In genomic region chr1:7956218-7957032, GRCh38 we compare ENCODE assay signal across 1 cellular context.
A peak's percentile ranks its signal among the peaks of the same experiment; 100 is the strongest.
TF ChIP-seq lines count a peak whose summit lies in the region.

No MANE protein-coding gene starts in this region.

TF ChIP-seq in HepG2, 621 proteins besides CTCF, POLR2A, EP300 and RAD21 (continued from another document):
- TF ChIP-seq MAFK (conservative IDR thresholded peaks at IDR 0.05 in 1 of 2, IDR thresholded peaks at IDR 0.05 in 1 of 2; ENCODE audit: low read length in 2 of 2): peak; percentile 92 to 95
- no peak for TF ChIP-seq SMYD3 (CRISPR knock-in tag; IDR thresholded peaks at IDR 0.05)
